27 cellular contexts compared by ENCODE assay signal in genomic region chr1:38875811-38876210, GRCh38. TPM values are rescaled to one million over a fixed set of nuclear protein-coding genes. Genes with fewer than 3 reads are reported as not detected.
"Had no signal": no experiment of that assay in that cellular context is flagged by ENCODE, and none has a peak within 500 bp of the region (broad histone marks: within the 10 kb centered on the region; RNA-seq: fewer than 3 reads in every experiment).

No MANE protein-coding gene starts in this region.

- H3K9me3 Mint-ChIP-seq: natural killer cell; stimulated activated naive B cell treated with anti-CD40 and anti-IgM and Interleukin-4, amounts not matched to agents 10 μg/mL and 1 μg/mL and 100 μg/mL, for 72 hours had no signal

- H3K4me3 Mint-ChIP-seq: natural killer cell; stimulated activated naive B cell treated with anti-CD40 and anti-IgM and Interleukin-4, amounts not matched to agents 10 μg/mL and 1 μg/mL and 100 μg/mL, for 72 hours had no signal

- ATAC-seq: gastrocnemius medialis; heart right ventricle; natural killer cell; psoas muscle; right lobe of liver; stimulated activated naive B cell treated with anti-CD40 and anti-IgM and Interleukin-4, amounts not matched to agents 10 μg/mL and 1 μg/mL and 100 μg/mL, for 72 hours had no signal

- H3K9me3 ChIP-seq: esophagus muscularis mucosa, gastrocnemius medialis, heart right ventricle, psoas muscle, right lobe of liver, spleen, stomach, thoracic aorta, transverse colon had no signal

- DNase-seq: effector memory CD4-positive, alpha-beta T cell; gastrocnemius medialis; heart right ventricle; hypothalamus; kidney glomerular epithelial cell; natural killer cell; psoas muscle; retina; right lobe of liver; spleen; stimulated activated CD4-positive, alpha-beta T cell treated with anti-CD3 and anti-CD28 coated beads, Interleukin-15, amount 100 ng/mL, for 24 hours; stimulated activated CD4-positive, alpha-beta T cell treated with anti-CD3 and anti-CD28 coated beads, Interleukin-1b, Interleukin-23, amount 100 ng/mL, for 48 hours; stimulated activated CD4-positive, alpha-beta T cell treated with anti-CD3 and anti-CD28 coated beads, Interleukin-4, amount 100 ng/mL, for 24 hours; stimulated activated naive B cell treated with anti-CD40 and anti-IgM and Interleukin-4, amounts not matched to agents 10 μg/mL and 1 μg/mL and 100 μg/mL, for 72 hours; stomach; substantia nigra; transverse colon had no signal

- H3K27ac Mint-ChIP-seq: natural killer cell; stimulated activated naive B cell treated with anti-CD40 and anti-IgM and Interleukin-4, amounts not matched to agents 10 μg/mL and 1 μg/mL and 100 μg/mL, for 72 hours had no signal

- H3K27me3 Mint-ChIP-seq: stimulated activated naive B cell treated with anti-CD40 and anti-IgM and Interleukin-4, amounts not matched to agents 10 μg/mL and 1 μg/mL and 100 μg/mL, for 72 hours had no signal

- H3K27me3 ChIP-seq: esophagus muscularis mucosa, gastrocnemius medialis, heart right ventricle, right lobe of liver, spleen, stomach, transverse colon had no signal

- H3K36me3 Mint-ChIP-seq: natural killer cell had no signal

- H3K36me3 ChIP-seq: esophagus muscularis mucosa, gastrocnemius medialis, heart right ventricle, right lobe of liver, spleen, stomach, thoracic aorta, transverse colon had no signal

- H3K4me3 ChIP-seq: esophagus muscularis mucosa, gastrocnemius medialis, heart right ventricle, psoas muscle, right lobe of liver, spleen, stomach, thoracic aorta, transverse colon had no signal

- H3K27ac ChIP-seq: epithelial cell of prostate, esophagus muscularis mucosa, gastrocnemius medialis, heart right ventricle, psoas muscle, right lobe of liver, spleen, stomach, thoracic aorta, transverse colon had no signal

RNA-seq across cellular contexts. Expression of gene GJA9, which starts 5.6 kb away (rescaled TPM):
- total RNA-seq: esophagus muscularis mucosa, fibroblast of villous mesenchyme, gastrocnemius medialis, heart right ventricle, liver, lung microvascular endothelial cell, mesenteric fat pad, mononuclear cell, natural killer cell, omental fat pad, psoas muscle, right lobe of liver, skeletal muscle tissue, spleen, thoracic aorta had no signal
- polyA plus RNA-seq: heart right ventricle, liver, psoas muscle had no signal
